ENCODE assay signal across 10 cellular contexts in the genomic region with DNA sequence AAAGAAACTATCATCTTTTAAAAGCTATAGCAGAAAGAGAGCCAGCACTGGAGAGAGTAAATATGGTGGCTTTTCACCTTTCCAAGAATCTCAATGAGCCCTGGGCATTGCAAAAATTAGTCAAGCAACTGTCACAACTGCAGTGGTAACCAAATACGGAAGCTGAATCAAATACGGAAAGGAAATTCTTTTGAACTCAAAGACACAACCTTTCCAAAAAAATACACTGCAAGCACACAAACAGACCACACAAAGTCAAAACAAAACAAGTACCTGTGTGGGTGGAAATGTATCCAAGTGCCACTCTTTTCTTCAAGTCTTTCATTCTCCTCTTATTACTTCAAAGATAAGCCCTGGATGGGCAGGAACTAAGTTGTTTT. TPM values are rescaled to one million over a fixed set of nuclear protein-coding genes. Genes with fewer than 3 reads are reported as not detected.
DNase-seq lines count a peak whose midpoint lies in the region; ATAC-seq and TF ChIP-seq lines count a peak whose summit lies in the region.
"Had no signal": no experiment of that assay in that cellular context is flagged by ENCODE, and none has a peak within 500 bp of the region (broad histone marks: within the 10 kb centered on the region; RNA-seq: fewer than 3 reads in every experiment).

No MANE protein-coding gene starts in this region.

- H3K36me3 Mint-ChIP-seq in CD8-positive, alpha-beta T cell = peaks cover 3% of the 10 kb centered on the region

- H3K4me1 ChIP-seq in CD8-positive, alpha-beta T cell (ENCODE audit: insufficient read depth, low read length) = peaks cover 41% of the 10 kb centered on the region
- H3K4me1 ChIP-seq in adrenal gland (replicated peaks in 1 of 2) = peaks cover 37 to 48% of the 10 kb centered on the region in 2 donors
- H3K4me1 ChIP-seq in left lung = peaks cover 0 to 42% of the 10 kb centered on the region in 2 donors

- WGBS in adrenal gland, 4 donors = 11 to 25% (median 14%) methylated on average over 2 of the region's 2 CpGs

- no peaks in the 10 kb centered on the region for H3K36me3 ChIP-seq in CD8-positive, alpha-beta T cell (ENCODE audit: insufficient read depth, low read length)
- H3K36me3 ChIP-seq in adrenal gland (replicated peaks in 1 of 2) (no peaks in the 10 kb centered on the region), left lung (no peaks in the 10 kb centered on the region)

- no peaks in the 10 kb centered on the region for H3K27me3 Mint-ChIP-seq in CD8-positive, alpha-beta T cell (ENCODE audit: low read depth)

- H3K27me3 ChIP-seq in CD8-positive, alpha-beta T cell (ENCODE audit: insufficient read depth, low read length) = no peaks in the 10 kb centered on the region
- H3K27me3 ChIP-seq in adrenal gland (no peaks in the 10 kb centered on the region), left lung (no peaks in the 10 kb centered on the region)

- TF ChIP-seq CTCF in CD8-positive, alpha-beta T cell (IDR thresholded peaks at IDR 0.05) = no peak
- TF ChIP-seq CTCF in adrenal gland (IDR thresholded peaks at IDR 0.05) (no peak), left lung (IDR thresholded peaks at IDR 0.05) (no peak)

- no peak for ATAC-seq in CD8-positive, alpha-beta T cell
- ATAC-seq in GM19463 (IDR thresholded peaks at IDR 0.05; ENCODE audit: unreplicated experiment) = peak; percentile 70
- ATAC-seq in HG03442 (IDR thresholded peaks at IDR 0.05; ENCODE audit: unreplicated experiment) = peak; percentile 73
- no peak for ATAC-seq in left cardiac atrium
- ATAC-seq in left lung = no peak

- H3K27ac Mint-ChIP-seq in CD8-positive, alpha-beta T cell = peak overlapping the region; percentile 14

- no peak for DNase-seq in CD8-positive, alpha-beta T cell
- DNase-seq in adrenal gland (no peak), left cardiac atrium (no peak), MV-4-11 (lab: John Stamatoyannopoulos, UW) (no peak), left lung (no peak)
- DNase-seq in stimulated activated naive CD4-positive, alpha-beta T cell treated with Interleukin-2 at 50 U/mL for 16 hours (lab: John Stamatoyannopoulos, UW) = no peak
- DNase-seq: caudate nucleus, NCI-H1436 had no signal

- H3K27ac ChIP-seq in CD8-positive, alpha-beta T cell (ENCODE audit: low read depth, low read length) = no peak overlapping the region
- H3K27ac ChIP-seq in adrenal gland = peak overlapping the region in 3 of 5 donors; percentile 17 to 66 (median 66)
- peak overlapping the region in 1 of 2 donors; percentile 25 for H3K27ac ChIP-seq in left lung

- peaks cover 58% of the 10 kb centered on the region for H3K4me1 Mint-ChIP-seq in CD8-positive, alpha-beta T cell (ENCODE audit: low read depth)

- intact Hi-C loops in CD8-positive, alpha-beta T cell (cut with DNase I, micrococcal nuclease) = no loop called here
- intact Hi-C loops in adrenal gland (cut with DNase I) (no loop called here), left cardiac atrium (cut with DNase I) (no loop called here), left lung (cut with DNase I) (no loop called here)

- POLR2A ChIA-PET in CD8-positive, alpha-beta T cell (lab: Charles Lee) = interaction anchor here (1.2 kb wide), 2 partner anchors 9 to 10 kb away, joined by 3 to 4 read pairs; no protein-coding TSS in a partner anchor

- no peak for TF ChIP-seq POLR2A in adrenal gland (IDR thresholded peaks at IDR 0.05)

- H3K4me3 Mint-ChIP-seq in CD8-positive, alpha-beta T cell = no peak overlapping the region

- H3K4me3 ChIP-seq in CD8-positive, alpha-beta T cell (ENCODE audit: low read depth, low read length) = no peak overlapping the region
- H3K4me3 ChIP-seq in adrenal gland (no peak overlapping the region), left lung (no peak overlapping the region)

- H3K9me3 ChIP-seq in CD8-positive, alpha-beta T cell (ENCODE audit: low read length) = no peaks in the 10 kb centered on the region
- H3K9me3 ChIP-seq in adrenal gland (replicated peaks in 1 of 3) (no peaks in the 10 kb centered on the region), left lung (no peaks in the 10 kb centered on the region)

- CTCF ChIA-PET in CD8-positive, alpha-beta T cell (lab: Charles Lee) = no interaction called here

- H3K9me3 Mint-ChIP-seq in CD8-positive, alpha-beta T cell = no peaks in the 10 kb centered on the region

RNA-seq across cellular contexts. Expression of a gene that starts 17.6 kb away (rescaled TPM):
- 10 to 100 TPM; 13.8 to 14.1 TPM for total RNA-seq in CD8-positive, alpha-beta T cell
- total RNA-seq in adrenal gland (100 to 1,000 TPM in 5 of 8 donors, 10 to 100 TPM in 3; 38.3 to 153 (median 108) TPM), left cardiac atrium (10 to 100 TPM; 28.6 to 36.1 TPM), left lung (10 to 100 TPM; 40.2 to 54.5 TPM)
- 10 to 100 TPM; 46.2 to 78.1 (median 50.1) TPM for polyA plus RNA-seq in adrenal gland

Comparison
In these comparisons a context has a peak if more than half of its experiments do, and no peak if none do; other contexts are left out.
1. ATAC-seq: peak in GM19463 (single experiment) and HG03442 (single experiment); none in CD8-positive, alpha-beta T cell (single experiment), left cardiac atrium (0 of 2) and left lung (single experiment).